8 cellular contexts compared by ENCODE assay signal in genomic region chr16:9033125-9033830, GRCh38. TPM values are rescaled to one million over a fixed set of nuclear protein-coding genes. Genes with fewer than 3 reads are reported as not detected.
DNase-seq lines count a peak whose midpoint lies in the region; ATAC-seq and TF ChIP-seq lines count a peak whose summit lies in the region.

No MANE protein-coding gene starts in this region.

- H3K36me3 ChIP-seq in heart left ventricle = no peaks in the 10 kb centered on the region

- WGBS in heart left ventricle, 4 donors = 74 to 85% (median 79%) methylated on average over 10 to 11 of the region's 11 CpGs

- H3K27me3 Mint-ChIP-seq in nephron progenitor cell (ENCODE audit: low read depth, poor library complexity) = peaks cover 3% of the 10 kb centered on the region

- no peaks in the 10 kb centered on the region for H3K9me3 ChIP-seq in heart left ventricle

- H3K4me3 Mint-ChIP-seq in nephron progenitor cell = no peak overlapping the region

- no peaks in the 10 kb centered on the region for H3K27me3 ChIP-seq in heart left ventricle

- peaks cover 4% of the 10 kb centered on the region for H3K9me3 Mint-ChIP-seq in nephron progenitor cell

- intact Hi-C loops in heart left ventricle (cut with DNase I) = no loop called here
- intact Hi-C loops in Right ventricle myocardium superior (cut with DNase I) = no loop called here

- no peaks in the 10 kb centered on the region for H3K4me1 Mint-ChIP-seq in nephron progenitor cell

- peak; percentile 15 to 49 (median 39) for TF ChIP-seq CTCF in heart left ventricle (IDR thresholded peaks at IDR 0.05)
- peak; percentile 42 for TF ChIP-seq CTCF in nephron progenitor cell (IDR thresholded peaks at IDR 0.05)

- TF ChIP-seq POLR2A in heart left ventricle (IDR thresholded peaks at IDR 0.05) = no peak

- H3K4me1 ChIP-seq in heart left ventricle = no peaks in the 10 kb centered on the region

- peak in 1 of 5 donors; percentile 51 for DNase-seq in heart left ventricle
- DNase-seq in Right ventricle myocardium superior = no peak
- peak; percentile 8 for DNase-seq in NCI-H2171 (lab: John Stamatoyannopoulos, UW)
- DNase-seq in ecto neural progenitor cell (ENCODE audit: low spot score) = peak; percentile 55
- peak; percentile 35 for DNase-seq in nephron progenitor cell
- DNase-seq in hippocampal formation (lab: John Stamatoyannopoulos, UW) = no peak
- no peak for DNase-seq in retina
- no peak for DNase-seq in activated CD8-positive, alpha-beta memory T cell treated with anti-CD3 and anti-CD28 coated beads for 24 hours

- H3K27ac ChIP-seq in heart left ventricle = no peak overlapping the region

- H3K36me3 Mint-ChIP-seq in nephron progenitor cell (ENCODE audit: low read depth) = no peaks in the 10 kb centered on the region

- H3K4me3 ChIP-seq in heart left ventricle = no peak overlapping the region

- ATAC-seq in heart left ventricle (no peak), Right ventricle myocardium superior (ENCODE audit: poor library complexity) (no peak)

- H3K27ac Mint-ChIP-seq in nephron progenitor cell = no peak overlapping the region

RNA-seq across cellular contexts. Expression of gene HAPSTR1, which starts 58.2 kb away (rescaled TPM):
- total RNA-seq in heart left ventricle (10 to 100 TPM; 48.9 to 78.4 (median 62.5) TPM), Right ventricle myocardium superior (51.7 TPM)
- polyA plus RNA-seq in heart left ventricle = 10 to 100 TPM; 13.3 to 28.9 TPM

Comparison
In these comparisons a context has a peak if more than half of its experiments do, and no peak if none do; other contexts are left out.
1. DNase-seq: peak in NCI-H2171 (single experiment), ecto neural progenitor cell (single experiment) and nephron progenitor cell (single experiment); none in Right ventricle myocardium superior (single experiment), hippocampal formation (0 of 2), retina (single experiment) and activated CD8-positive, alpha-beta memory T cell treated with anti-CD3 and anti-CD28 coated beads for 24 hours (single experiment).